Comparison of ENCODE assay signal across 10 cellular contexts in the genomic region with DNA sequence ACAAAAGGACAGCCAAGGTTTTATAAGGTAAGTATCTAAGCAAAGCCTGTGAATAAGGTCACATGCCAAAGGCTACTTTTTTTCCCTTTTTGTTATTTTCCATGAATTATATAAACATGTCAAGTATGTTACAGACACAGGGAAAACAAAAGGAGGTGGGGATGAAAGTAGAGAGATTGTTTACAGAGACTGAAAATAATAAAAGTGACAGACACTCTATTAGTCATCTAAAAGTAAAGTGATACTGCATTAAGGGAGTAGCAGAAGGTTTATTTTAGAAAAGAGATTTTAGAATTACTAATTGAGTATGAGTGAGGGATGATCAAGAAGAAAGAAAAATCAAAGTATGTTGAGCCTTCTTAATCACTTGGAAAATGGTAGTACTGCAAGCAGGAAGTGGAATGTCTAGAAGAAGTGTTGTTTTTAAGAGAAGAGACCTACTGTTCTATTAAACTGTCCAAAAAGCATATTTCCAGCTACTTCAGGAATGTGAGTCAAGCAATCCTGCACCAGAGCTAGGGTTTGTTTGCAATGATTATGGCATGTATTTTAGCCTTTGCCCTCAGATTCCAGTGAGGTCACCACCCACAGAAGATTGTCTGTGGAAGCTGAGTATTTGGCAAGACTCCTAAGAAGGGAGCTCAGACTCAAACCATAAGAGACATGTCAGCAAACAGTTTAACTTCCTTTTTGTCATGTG.
DNase-seq lines count a peak whose midpoint lies in the region; ATAC-seq lines count a peak whose summit lies in the region.
"Had no signal": no experiment of that assay in that cellular context is flagged by ENCODE, and none has a peak within 500 bp of the region (broad histone marks: within the 10 kb centered on the region; RNA-seq: fewer than 3 reads in every experiment).

No MANE protein-coding gene starts in this region.

- H3K27ac ChIP-seq in aorta (ENCODE audit: low read depth in 1 of 2, low read length in 2 of 2), result peak overlapping the region; percentile 67 to 71

- no peaks in the 10 kb centered on the region for H3K36me3 ChIP-seq in aorta (ENCODE audit: control insufficient read depth in 1 of 2, insufficient read depth in 2 of 2, low read length in 1 of 2)

- H3K4me1 Mint-ChIP-seq in activated T-cell treated with anti-CD3 and anti-CD28 coated beads, Interleukin-2, amount 50 U/mL, for 4 hours (ENCODE audit: low read depth), result peaks cover 3% of the 10 kb centered on the region
- H3K4me1 Mint-ChIP-seq in memory B cell, result peaks cover 6% of the 10 kb centered on the region

- ATAC-seq in activated T-cell treated with anti-CD3 and anti-CD28 coated beads, Interleukin-2, amount 50 U/mL, for 4 hours, result no peak
- ATAC-seq in memory B cell (ENCODE audit: low read depth), result no peak
- peak; percentile 74 for ATAC-seq in aorta (ENCODE audit: low FRiP score)
- ATAC-seq in GM21619 (IDR thresholded peaks at IDR 0.05; ENCODE audit: unreplicated experiment), result no peak

- H3K9me3 ChIP-seq in aorta (ENCODE audit: control insufficient read depth, low read length), result no peaks in the 10 kb centered on the region

- no peak overlapping the region for H3K27ac Mint-ChIP-seq in memory B cell
- H3K27ac Mint-ChIP-seq: CD4-positive, alpha-beta T cell; IgD-negative memory B cell had no signal

- H3K27me3 Mint-ChIP-seq in activated T-cell treated with anti-CD3 and anti-CD28 coated beads, Interleukin-2, amount 50 U/mL, for 4 hours (ENCODE audit: low read depth), result no peaks in the 10 kb centered on the region
- no peaks in the 10 kb centered on the region for H3K27me3 Mint-ChIP-seq in memory B cell
- H3K27me3 Mint-ChIP-seq: CD4-positive, alpha-beta T cell; IgD-negative memory B cell had no signal

- intact Hi-C loops in aorta (cut with DNase I), result loop anchor here (10.0 kb wide), 2 partner anchors 176 to 1956 kb away; partner anchors contain the start of gene PLXDC2 (in 2 of the 2)

- peak overlapping the region; percentile 11 to 14 for H3K4me3 ChIP-seq in aorta (ENCODE audit: low read length in 2 of 2)

- no peaks in the 10 kb centered on the region for H3K27me3 ChIP-seq in aorta (ENCODE audit: control insufficient read depth in 1 of 2, insufficient read depth in 2 of 2, low read length in 1 of 2)

- peaks cover 6% of the 10 kb centered on the region for H3K9me3 Mint-ChIP-seq in activated T-cell treated with anti-CD3 and anti-CD28 coated beads, Interleukin-2, amount 50 U/mL, for 4 hours
- peaks cover 4% of the 10 kb centered on the region for H3K9me3 Mint-ChIP-seq in memory B cell
- H3K9me3 Mint-ChIP-seq: CD4-positive, alpha-beta T cell had no signal

- DNase-seq in activated T-cell treated with anti-CD3 and anti-CD28 coated beads, Interleukin-2, amount 50 U/mL, for 4 hours, result no peak
- DNase-seq in activated T-cell treated with anti-CD3 and anti-CD28 coated beads, Interleukin-2, amount 50 U/mL, for 1 hour, result no peak
- peak; percentile 26 for DNase-seq in brain pericyte (ENCODE audit: low read depth, low spot score)
- no peak for DNase-seq in memory B cell (ENCODE audit: low spot score in 2 of 2)
- no peak for DNase-seq in aorta
- DNase-seq in NCI-H2227 (lab: John Stamatoyannopoulos, UW; ENCODE audit: unreplicated experiment), result no peak
- DNase-seq in activated CD4-positive, CD25-positive, alpha-beta regulatory T cell (lab: John Stamatoyannopoulos, UW), result no peak
- DNase-seq: CD4-positive, alpha-beta T cell had no signal

- H3K4me1 ChIP-seq in aorta (ENCODE audit: control insufficient read depth in 1 of 2, insufficient read depth in 2 of 2, low read length in 2 of 2), result peaks cover under 1 to 2% of the 10 kb centered on the region in 2 donors

- H3K4me3 Mint-ChIP-seq in activated T-cell treated with anti-CD3 and anti-CD28 coated beads, Interleukin-2, amount 50 U/mL, for 4 hours, result peak overlapping the region; percentile 37
- peak overlapping the region; percentile 5 for H3K4me3 Mint-ChIP-seq in memory B cell
- H3K4me3 Mint-ChIP-seq: CD4-positive, alpha-beta T cell had no signal

- no peaks in the 10 kb centered on the region for H3K36me3 Mint-ChIP-seq in activated T-cell treated with anti-CD3 and anti-CD28 coated beads, Interleukin-2, amount 50 U/mL, for 4 hours (ENCODE audit: insufficient read depth)
- H3K36me3 Mint-ChIP-seq in memory B cell, result no peaks in the 10 kb centered on the region
- H3K36me3 Mint-ChIP-seq: IgD-negative memory B cell had no signal
